In the genomic region with DNA sequence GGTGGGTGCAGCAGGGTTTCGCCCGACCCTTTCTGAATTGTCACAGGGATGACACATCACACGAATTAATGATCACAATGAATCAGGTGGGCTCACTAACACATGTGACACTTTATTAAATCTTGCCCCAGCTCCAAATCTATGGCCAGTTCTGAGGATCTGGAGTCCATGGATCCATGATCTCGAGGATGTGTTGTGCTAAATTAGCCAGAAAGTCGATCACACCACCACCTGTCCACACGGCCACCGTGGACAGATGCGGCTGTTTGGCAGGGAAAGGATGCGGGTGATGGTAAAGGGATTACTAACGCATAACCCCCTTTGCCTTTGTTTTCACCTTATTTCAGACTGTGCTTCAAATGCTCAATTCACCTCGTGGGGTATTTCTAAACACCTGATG, we compare ENCODE assay signal across 16 cellular contexts.
DNase-seq lines count a peak whose midpoint lies in the region; ATAC-seq and TF ChIP-seq lines count a peak whose summit lies in the region.
"Had no signal": no experiment of that assay in that cellular context is flagged by ENCODE, and none has a peak within 500 bp of the region (broad histone marks: within the 10 kb centered on the region; RNA-seq: fewer than 3 reads in every experiment).

No MANE protein-coding gene starts in this region.

- TF ChIP-seq CTCF in esophagus muscularis mucosa (IDR thresholded peaks at IDR 0.05): no peak

- peak; percentile 28 for DNase-seq in activated CD8-positive, alpha-beta memory T cell treated with anti-CD3 and anti-CD28 coated beads for 24 hours
- no peak for DNase-seq in activated CD8-positive, alpha-beta memory T cell treated with anti-CD3 and anti-CD28 coated beads, Interleukin-2, amount 50 U/mL, for 4 hours
- peak; percentile 6 for DNase-seq in D341Med (ENCODE audit: low spot score)
- DNase-seq in esophagus muscularis mucosa (ENCODE audit: extremely low spot score): peak; percentile 50
- DNase-seq in posterior vena cava (ENCODE audit: low spot score): peak; percentile 26
- DNase-seq in kidney tubule cell (ENCODE audit: low spot score): no peak
- DNase-seq: 8988T; BE2C; C1 segment of cervical spinal cord; CD4-positive, CD25-positive, alpha-beta regulatory T cell; CD8-positive, alpha-beta memory T cell; COR-L47; HCEC 1CT had no signal

- H3K9me3 ChIP-seq in esophagus muscularis mucosa: no peaks in the 10 kb centered on the region
- H3K9me3 ChIP-seq: BE2C had no signal

- no peak for TF ChIP-seq EP300 in esophagus muscularis mucosa (IDR thresholded peaks at IDR 0.05)

- intact Hi-C loops in esophagus muscularis mucosa (cut with DNase I): no loop called here
- intact Hi-C loops in posterior vena cava (cut with DNase I): no loop called here

- no peak for TF ChIP-seq POLR2A in esophagus muscularis mucosa (IDR thresholded peaks at IDR 0.05; ENCODE audit: low read depth)

- WGBS in esophagus muscularis mucosa: 91% methylated on average over 11 of the region's 11 CpGs

- no peak overlapping the region for H3K27ac ChIP-seq in esophagus muscularis mucosa (replicated peaks in 1 of 4)
- H3K27ac ChIP-seq: HL-60 had no signal

- no peak for ATAC-seq in GM19351 (IDR thresholded peaks at IDR 0.05; ENCODE audit: unreplicated experiment)

- H3K4me3 ChIP-seq in esophagus muscularis mucosa: no peak overlapping the region
- H3K4me3 ChIP-seq: GM23338 had no signal

- H3K4me1 ChIP-seq in esophagus muscularis mucosa: peaks cover 0 to 4% (median 0%) of the 10 kb centered on the region in 4 donors
- H3K4me1 ChIP-seq: BE2C had no signal

- no peaks in the 10 kb centered on the region for H3K27me3 ChIP-seq in esophagus muscularis mucosa

- peaks cover 0 to 12% (median 0%) of the 10 kb centered on the region in 4 donors for H3K36me3 ChIP-seq in esophagus muscularis mucosa
- H3K36me3 ChIP-seq: BE2C had no signal

Comparison
In these comparisons a context has a peak if more than half of its experiments do, and no peak if none do; other contexts are left out.
1. DNase-seq: peak in activated CD8-positive, alpha-beta memory T cell treated with anti-CD3 and anti-CD28 coated beads for 24 hours (single experiment), D341Med (single experiment), esophagus muscularis mucosa (single experiment) and posterior vena cava (single experiment); none in activated CD8-positive, alpha-beta memory T cell treated with anti-CD3 and anti-CD28 coated beads, Interleukin-2, amount 50 U/mL, for 4 hours (single experiment) and kidney tubule cell (single experiment).